8 cellular contexts compared by ENCODE assay signal in the genomic region with DNA sequence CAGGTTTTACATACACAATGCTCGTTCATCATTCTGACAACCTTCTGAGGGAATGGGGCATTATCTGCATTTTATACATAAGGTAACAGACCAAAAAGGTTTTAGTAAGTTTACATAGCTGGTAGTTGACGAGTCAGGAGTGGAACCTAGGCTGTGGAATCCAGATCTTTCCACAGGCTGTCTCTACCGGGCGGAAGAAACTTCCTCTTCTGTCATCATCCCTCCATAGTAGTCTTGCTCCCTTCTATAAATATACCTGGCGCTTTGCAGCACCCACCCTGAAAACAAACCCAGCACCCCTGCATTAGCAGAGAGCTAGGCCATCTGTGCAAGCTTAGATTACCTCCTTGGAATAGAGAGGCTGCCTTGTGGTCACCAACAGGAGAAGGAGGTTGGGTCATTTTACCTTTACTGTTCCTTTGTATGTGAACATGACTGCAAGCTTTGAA. TPM values are rescaled to one million over a fixed set of nuclear protein-coding genes. Genes with fewer than 3 reads are reported as not detected.
DNase-seq lines count a peak whose midpoint lies in the region; ATAC-seq and TF ChIP-seq lines count a peak whose summit lies in the region.

No MANE protein-coding gene starts in this region.

- H3K4me3 ChIP-seq in GM23248: peak overlapping the region; percentile 75
- H3K4me3 ChIP-seq in NT2/D1 (ENCODE audit: insufficient read length, low read depth): peak overlapping the region; percentile 92
- H3K4me3 ChIP-seq in endodermal cell (ENCODE audit: low read length): peak overlapping the region; percentile 86
- no peak overlapping the region for H3K4me3 ChIP-seq in parathyroid adenoma (ENCODE audit: low read depth, low read length)

- in situ Hi-C loops in GM23248 (cut with MboI): no loop called here

- H3K9ac ChIP-seq in GM23248: no peak overlapping the region; the same call in 1 of the 2 replicates
- H3K9ac ChIP-seq in NT2/D1 (ENCODE audit: insufficient read length, low read depth): peak overlapping the region; percentile 74
- H3K9ac ChIP-seq in endodermal cell (ENCODE audit: extremely low read depth, low read length, poor library complexity, severe bottlenecking): peak overlapping the region; percentile 74
- no peak overlapping the region for H3K9ac ChIP-seq in parathyroid adenoma

- no peak for ATAC-seq in HG03039 (IDR thresholded peaks at IDR 0.05; ENCODE audit: unreplicated experiment)

- H3K79me2 ChIP-seq in GM23248 (ENCODE audit: insufficient read depth): no peaks in the 10 kb centered on the region
- H3K79me2 ChIP-seq in parathyroid adenoma: peaks cover 9% of the 10 kb centered on the region

- peak overlapping the region; percentile 76 for H3K4me2 ChIP-seq in GM23248 (ENCODE audit: unreplicated experiment)
- no peak overlapping the region for H3K4me2 ChIP-seq in parathyroid adenoma (ENCODE audit: low read length)

- H3K27me3 Mint-ChIP-seq in endodermal cell (ENCODE audit: insufficient read depth): peaks cover 5% of the 10 kb centered on the region

- no peak overlapping the region for H3K27ac ChIP-seq in GM23248
- H3K27ac ChIP-seq in endodermal cell (ENCODE audit: low read depth, low read length): no peak overlapping the region
- peak overlapping the region; percentile 79 for H3K27ac ChIP-seq in parathyroid adenoma

- no peaks in the 10 kb centered on the region for H3K9me3 Mint-ChIP-seq in endodermal cell

- H3F3A ChIP-seq in GM23248 (ENCODE audit: insufficient read depth): peaks cover 18% of the 10 kb centered on the region

- H2AFZ ChIP-seq in GM23248 (peak overlapping the region; percentile 87), parathyroid adenoma (peak overlapping the region; percentile 94)

- peak overlapping the region; percentile 75 for H3K4me3 Mint-ChIP-seq in endodermal cell

- H3K4me1 Mint-ChIP-seq in endodermal cell: peaks cover 26% of the 10 kb centered on the region

- H3K9me2 ChIP-seq in GM23248 (ENCODE audit: insufficient read depth): no peaks in the 10 kb centered on the region

- 88 to 89% methylated on average over 5 of the region's 5 CpGs for WGBS in GM23248 (ENCODE audit: low coverage in 1 of 2, low lambda C conversion rate in 2 of 2, missing lambda C conversion rate in 2 of 2), 2 experiments
- WGBS in endodermal cell (ENCODE audit: insufficient coverage in 1 of 2, insufficient read length in 1 of 2), 2 experiments: 20 to 53% methylated on average over 1 to 5 of the region's 5 CpGs

- H4K20me1 ChIP-seq in GM23248 (ENCODE audit: insufficient read depth): no peaks in the 10 kb centered on the region

- DNase-seq in GM23248 (peak; percentile 15), NT2/D1 (ENCODE audit: low read depth, low spot score) (no peak), endodermal cell (no peak), NCI-H1694 (lab: John Stamatoyannopoulos, UW) (no peak), NCI-H1694 treated with DMSO at 0.1 percent for 48 hours (lab: John Stamatoyannopoulos, UW) (no peak)
- DNase-seq in stimulated activated naive CD4-positive, alpha-beta T cell (lab: John Stamatoyannopoulos, UW): no peak

- H3K36me3 ChIP-seq in GM23248 (ENCODE audit: low read depth): no peaks in the 10 kb centered on the region
- H3K36me3 ChIP-seq in NT2/D1 (ENCODE audit: insufficient read depth, insufficient read length, low read length): no peaks in the 10 kb centered on the region
- H3K36me3 ChIP-seq in endodermal cell (ENCODE audit: control insufficient read depth, insufficient read depth, low read length): no peaks in the 10 kb centered on the region
- H3K36me3 ChIP-seq in parathyroid adenoma (ENCODE audit: control insufficient read depth, insufficient read depth, low read length): no peaks in the 10 kb centered on the region

- peak overlapping the region; percentile 57 for H3K27ac Mint-ChIP-seq in endodermal cell

- no peaks in the 10 kb centered on the region for H3K36me3 Mint-ChIP-seq in endodermal cell (ENCODE audit: low read depth)

- TF ChIP-seq CTCF in endodermal cell (conservative IDR thresholded peaks at IDR 0.05): no peak
- TF ChIP-seq CTCF in parathyroid adenoma (IDR thresholded peaks at IDR 0.05): no peak

- H3K27me3 ChIP-seq in GM23248 (replicated peaks; ENCODE audit: insufficient read depth) (no peaks in the 10 kb centered on the region), NT2/D1 (ENCODE audit: insufficient read depth, insufficient read length) (peaks cover 18% of the 10 kb centered on the region), endodermal cell (ENCODE audit: control insufficient read depth, insufficient read depth, low read length, poor library complexity, severe bottlenecking) (no peaks in the 10 kb centered on the region), parathyroid adenoma (ENCODE audit: control insufficient read depth, insufficient read depth, low read length) (no peaks in the 10 kb centered on the region)

- peaks cover 8% of the 10 kb centered on the region for H3K4me1 ChIP-seq in GM23248 (ENCODE audit: insufficient read depth)
- no peaks in the 10 kb centered on the region for H3K4me1 ChIP-seq in NT2/D1 (ENCODE audit: insufficient read depth, insufficient read length)
- no peaks in the 10 kb centered on the region for H3K4me1 ChIP-seq in endodermal cell (ENCODE audit: control insufficient read depth, insufficient read depth, low read length)
- H3K4me1 ChIP-seq in parathyroid adenoma: peaks cover 8% of the 10 kb centered on the region

- H3K9me3 ChIP-seq in GM23248 (ENCODE audit: low read depth): no peaks in the 10 kb centered on the region
- H3K9me3 ChIP-seq in NT2/D1 (ENCODE audit: insufficient read depth, low read length): no peaks in the 10 kb centered on the region
- H3K9me3 ChIP-seq in endodermal cell (ENCODE audit: control insufficient read depth, low read length): peaks cover 5% of the 10 kb centered on the region
- H3K9me3 ChIP-seq in parathyroid adenoma (ENCODE audit: control insufficient read depth, low read length): no peaks in the 10 kb centered on the region

RNA-seq across cellular contexts. Expression of gene TSPAN13, which starts 1.3 kb away (rescaled TPM):
- 4.2 and 6.2 TPM in 2 replicates for total RNA-seq in GM23248 (2014; rRNA removed; shearing (Covaris generic))
- polyA plus RNA-seq in GM23248 (2016; fragmentation: Nextera tagmentation; extraction: Ambion mirVana): 9.0 and 10.2 TPM in 2 replicates
- total RNA-seq in endodermal cell: 10 to 100 TPM; 34.9 to 51.2 TPM
- 59.1 TPM for polyA plus RNA-seq in endodermal cell (2013, experiment 1 of 2)
- 53.5 TPM for polyA plus RNA-seq in endodermal cell (2013, experiment 2 of 2)

RNA-seq across cellular contexts. Expression of gene AGR2, which starts 49.9 kb away (rescaled TPM):
- total RNA-seq in GM23248 (2014; rRNA removed; shearing (Covaris generic)): not detected in 2 replicates
- not detected in 2 replicates for polyA plus RNA-seq in GM23248 (2016; fragmentation: Nextera tagmentation; extraction: Ambion mirVana)
- total RNA-seq in endodermal cell: not detected
- polyA plus RNA-seq in endodermal cell (2013, experiment 1 of 2): not detected
- not detected for polyA plus RNA-seq in endodermal cell (2013, experiment 2 of 2)

Comparison
In these comparisons a context has a peak if more than half of its experiments do, and no peak if none do; other contexts are left out.
1. H3K9ac ChIP-seq: peak in NT2/D1 (single experiment) and endodermal cell (single experiment); none in GM23248 (single experiment) and parathyroid adenoma (single experiment).